In genomic region chr9:26375448-26375847, GRCh38 we compare ENCODE assay signal across 1 cellular context.
TF ChIP-seq lines count a peak whose summit lies in the region.

No MANE protein-coding gene starts in this region.

TF ChIP-seq in IMR-90, 13 proteins besides CTCF, POLR2A, EP300 and RAD21 (continued from another document):
- no peak for TF ChIP-seq ELK1 (IDR thresholded peaks at IDR 0.05; ENCODE audit: borderline replicate concordance, low read depth, low read length)
- no peak for TF ChIP-seq FOS (IDR thresholded peaks at IDR 0.05; ENCODE audit: low read depth, low read length)
